9 cellular contexts compared by ENCODE assay signal in the genomic region with DNA sequence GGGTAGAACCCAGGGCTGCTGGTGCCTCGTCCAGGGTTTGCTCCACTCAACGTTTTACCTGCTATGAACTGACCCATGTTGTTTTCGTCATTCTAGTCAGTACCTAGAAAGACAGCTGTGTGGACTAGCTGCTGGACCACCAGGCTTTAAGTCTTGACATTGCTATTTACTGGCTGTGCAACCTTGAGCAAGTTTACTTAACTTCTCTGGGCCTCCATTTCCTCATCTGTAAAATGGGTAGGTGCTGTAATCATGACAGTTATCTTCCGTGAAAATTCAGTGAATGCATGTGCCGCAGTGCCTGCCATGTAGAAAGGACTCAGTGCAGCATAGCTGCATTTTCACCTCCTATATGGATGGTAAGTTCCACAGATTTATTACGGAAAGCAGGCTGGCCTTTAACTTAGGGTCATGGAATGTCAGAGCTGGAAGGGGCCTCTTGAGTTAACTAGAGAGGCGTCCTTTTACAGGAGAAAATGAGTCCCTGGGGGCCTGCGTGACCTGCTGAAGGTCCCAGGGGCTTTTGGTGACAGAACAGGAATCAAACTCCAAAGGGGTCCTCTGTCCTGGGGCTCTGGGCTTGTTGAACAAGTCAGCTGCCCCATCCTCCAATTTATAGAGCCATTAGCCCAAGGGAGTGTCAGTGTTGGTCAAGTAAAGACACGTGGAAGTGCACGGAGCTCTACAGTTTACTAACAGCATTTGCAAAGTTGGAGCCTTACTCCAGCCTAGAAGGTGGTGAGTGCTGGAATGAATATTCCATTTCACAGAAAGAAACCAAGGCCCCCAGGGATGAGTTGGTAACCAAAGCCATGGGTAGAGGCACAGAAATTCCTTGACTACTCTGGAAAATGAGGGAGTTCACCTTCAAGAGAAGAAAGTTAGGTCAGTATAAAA. TPM values are rescaled to one million over a fixed set of nuclear protein-coding genes. Genes with fewer than 3 reads are reported as not detected.
DNase-seq lines count a peak whose midpoint lies in the region; ATAC-seq, FAIRE-seq and TF ChIP-seq lines count a peak whose summit lies in the region.
"Had no signal": no experiment of that assay in that cellular context is flagged by ENCODE, and none has a peak within 500 bp of the region (broad histone marks: within the 10 kb centered on the region; RNA-seq: fewer than 3 reads in every experiment).

No MANE protein-coding gene starts in this region.

- no peak for ATAC-seq in pancreas
- no peak for ATAC-seq in HG02588 (IDR thresholded peaks at IDR 0.05; ENCODE audit: unreplicated experiment)
- no peak for ATAC-seq in HG02973 (IDR thresholded peaks at IDR 0.05; ENCODE audit: unreplicated experiment)

- POLR2A ChIA-PET in AG04450 (lab: Yijun Ruan, JAX), result interaction anchor here (0.7 to 9.2 kb wide), 9 partner anchors 9 to 65 kb away, joined by 3 to 242 read pairs (median 6); a partner anchor contains a TSS

- no peaks in the 10 kb centered on the region for H3K27me3 ChIP-seq in AG04450 (ENCODE audit: control insufficient read depth, insufficient read depth, low read length)
- H3K27me3 ChIP-seq in Peyer's patch, result no peaks in the 10 kb centered on the region
- H3K27me3 ChIP-seq in esophagus squamous epithelium, result no peaks in the 10 kb centered on the region
- no peaks in the 10 kb centered on the region for H3K27me3 ChIP-seq in pancreas

- no peak for TF ChIP-seq CTCF in AG04450 (IDR thresholded peaks at IDR 0.05; ENCODE audit: low read depth, low read length)
- no peak for TF ChIP-seq CTCF in Peyer's patch (IDR thresholded peaks at IDR 0.05)
- TF ChIP-seq CTCF in esophagus squamous epithelium (IDR thresholded peaks at IDR 0.05), result no peak
- no peak for TF ChIP-seq CTCF in pancreas (IDR thresholded peaks at IDR 0.05)

- H3K27ac ChIP-seq in AG04450 (ENCODE audit: low read depth, low read length), result peak overlapping the region; percentile 93
- H3K27ac ChIP-seq in Peyer's patch, result peak overlapping the region; percentile 38 to 99 (median 74)
- H3K27ac ChIP-seq in esophagus squamous epithelium, result peak overlapping the region; percentile 95 to 100 (median 97)
- H3K27ac ChIP-seq in pancreas, result peak overlapping the region in 2 of 4 donors; percentile 55 to 67

- FAIRE-seq in pancreas (lab: Jason Lieb, UNC), result no peak

- CTCF ChIA-PET in AG04450 (lab: Charles Lee), result interaction anchor here (1.9 to 3.0 kb wide), 3 partner anchors 7 to 70 kb away, joined by 8 to 20 read pairs (median 8); no protein-coding TSS in a partner anchor

- H3K9me3 ChIP-seq in AG04450 (ENCODE audit: control insufficient read depth, insufficient read depth, low read length), result no peaks in the 10 kb centered on the region; the same call in 1 of the 2 replicates
- H3K9me3 ChIP-seq in Peyer's patch, result no peaks in the 10 kb centered on the region
- H3K9me3 ChIP-seq in esophagus squamous epithelium, result no peaks in the 10 kb centered on the region
- no peaks in the 10 kb centered on the region for H3K9me3 ChIP-seq in pancreas

- peak overlapping the region; percentile 10; the same call in 1 of the 2 replicates for H3K4me3 ChIP-seq in AG04450 (ENCODE audit: low read depth, low read length)
- H3K4me3 ChIP-seq in Peyer's patch, result no peak overlapping the region
- H3K4me3 ChIP-seq in esophagus squamous epithelium, result no peak overlapping the region
- no peak overlapping the region for H3K4me3 ChIP-seq in pancreas

- H3K4me1 ChIP-seq in Peyer's patch (peaks cover 0 to 57% (median 32%) of the 10 kb centered on the region in 4 donors), esophagus squamous epithelium (peaks cover 55 to 73% (median 68%) of the 10 kb centered on the region in 3 donors), pancreas (peaks cover 17 to 32% (median 20%) of the 10 kb centered on the region in 3 donors)

- 61 to 70% methylated on average over 8 to 10 of the region's 10 CpGs for WGBS in esophagus squamous epithelium, 2 donors
- 77 to 84% methylated on average over 10 of the region's 10 CpGs for WGBS in pancreas, 2 donors

- no peaks in the 10 kb centered on the region for H3K36me3 ChIP-seq in Peyer's patch
- H3K36me3 ChIP-seq in esophagus squamous epithelium, result no peaks in the 10 kb centered on the region
- H3K36me3 ChIP-seq in pancreas, result no peaks in the 10 kb centered on the region

- intact Hi-C loops in esophagus squamous epithelium (cut with DNase I) (no loop called here), pancreas (cut with DNase I) (no loop called here)

- no peak for TF ChIP-seq POLR2A in Peyer's patch (IDR thresholded peaks at IDR 0.05)
- no peak for TF ChIP-seq POLR2A in esophagus squamous epithelium (IDR thresholded peaks at IDR 0.05)

- no peak for DNase-seq in AG04450 (ENCODE audit: low read depth, low spot score)
- peak in 2 of 3 donors; percentile 16 to 22 for DNase-seq in Peyer's patch
- DNase-seq in esophagus squamous epithelium (lab: John Stamatoyannopoulos, UW), result no peak
- peak in 4 of 6 donors; percentile 4 to 22 (median 14) for DNase-seq in pancreas
- no peak for DNase-seq in NCI-H69 (lab: John Stamatoyannopoulos, UW)
- no peak for DNase-seq in epidermal melanocyte (ENCODE audit: insufficient read length, low spot score)
- DNase-seq: CD4-positive, alpha-beta T cell had no signal

RNA-seq across cellular contexts. Expression of a gene that starts 12.0 kb away (rescaled TPM):
- polyA plus RNA-seq in AG04450 (2011; rRNA removed) (1,149 and 1,465 TPM in 2 replicates), pancreas (1,000 to 10,000 TPM in 1 of 2 donors, 100 to 1,000 TPM in 1; 251 to 2,313 TPM)
- polyA minus RNA-seq in AG04450 (2011; rRNA and poly(A)+ RNA removed), result 15,934 and 21,970 TPM in 2 replicates
- total RNA-seq in Peyer's patch (over 10,000 TPM; 10,683 to 28,425 (median 19,356) TPM), esophagus squamous epithelium (over 10,000 TPM in 2 of 4 donors, 1,000 to 10,000 TPM in 2; 1,739 to 13,677 (median 9,435) TPM), pancreas (1,000 to 10,000 TPM; 2,360 to 5,615 (median 3,481) TPM)

RNA-seq across cellular contexts. Expression of a gene that starts 38.1 kb away (rescaled TPM):
- polyA plus RNA-seq in AG04450 (2011; rRNA removed), result 60.9 and 90.0 TPM in 2 replicates
- polyA minus RNA-seq in AG04450 (2011; rRNA and poly(A)+ RNA removed), result 55.8 and 101 TPM in 2 replicates
- total RNA-seq in Peyer's patch, result 10 to 100 TPM; 73.4 to 88.1 (median 79.0) TPM
- 10 to 100 TPM; 40.6 to 63.3 (median 52.6) TPM for total RNA-seq in esophagus squamous epithelium
- total RNA-seq in pancreas, result 10 to 100 TPM; 40.1 to 49.4 (median 41.2) TPM
- 10 to 100 TPM; 68.9 to 83.9 TPM for polyA plus RNA-seq in pancreas

Comparison
In these comparisons a context has a peak if more than half of its experiments do, and no peak if none do; other contexts are left out.
1. DNase-seq: peak in Peyer's patch (2 of 3) and pancreas (4 of 6); none in AG04450 (single experiment), esophagus squamous epithelium (single experiment), NCI-H69 (single experiment) and epidermal melanocyte (single experiment).